ENCODE assay signal across 24 cellular contexts in genomic region chr2:21036708-21037670, GRCh38. TPM values are rescaled to one million over a fixed set of nuclear protein-coding genes. Genes with fewer than 3 reads are reported as not detected.
"Had no signal": no experiment of that assay in that cellular context is flagged by ENCODE, and none has a peak within 500 bp of the region (broad histone marks: within the 10 kb centered on the region; RNA-seq: fewer than 3 reads in every experiment).

No MANE protein-coding gene starts in this region.

- H3K27me3 ChIP-seq: Peyer's patch, SJSA1 had no signal

- H3K27ac Mint-ChIP-seq: activated CD8-positive, alpha-beta T cell treated with anti-CD3 and anti-CD28 coated beads for 36 hours; activated naive CD4-positive, alpha-beta T cell treated with anti-CD3 and anti-CD28 coated beads, Interleukin-2, amount 10 ng/mL, durations not matched to agents 7 days and 5 days; activated naive CD8-positive, alpha-beta T cell treated with anti-CD3 and anti-CD28 coated beads for 36 hours; activated T-cell treated with anti-CD3 and anti-CD28 coated beads, Interleukin-2, amount 50 U/mL, for 72 hours; activated T-helper 2 cell treated with anti-CD3 and anti-CD28 coated beads, Interferon-gamma antibody, Interleukin-2, Interleukin-4, amounts not matched to agents 10 μg/mL and 5 μg/mL and 100 μg/mL, durations not matched to agents 14 hours and 24 hours and 36 hours; T-helper 1 cell treated with Interleukin-12 subunit alpha and Interleukin-12 subunit beta and Interleukin-4 antibody, amounts not matched to agents 30 μg/mL and 1 μg/mL, for 36 hours had no signal

- H3K36me3 Mint-ChIP-seq: activated naive CD4-positive, alpha-beta T cell treated with anti-CD3 and anti-CD28 coated beads, Interleukin-2, amount 10 ng/mL, durations not matched to agents 7 days and 5 days; activated naive CD8-positive, alpha-beta T cell treated with anti-CD3 and anti-CD28 coated beads for 36 hours had no signal

- H3K36me3 ChIP-seq: SJSA1 had no signal

- H3K27me3 Mint-ChIP-seq: activated naive CD4-positive, alpha-beta T cell treated with anti-CD3 and anti-CD28 coated beads, Interleukin-2, amount 10 ng/mL, durations not matched to agents 7 days and 5 days had no signal

- DNase-seq: activated CD4-positive, alpha-beta T cell treated with anti-CD3 and anti-CD28 coated beads for 4 hours; activated CD8-positive, alpha-beta memory T cell treated with anti-CD3 and anti-CD28 coated beads, Interleukin-2, amount 50 U/mL, for 4 hours; activated CD8-positive, alpha-beta T cell treated with anti-CD3 and anti-CD28 coated beads for 36 hours; activated gamma-delta T cell treated with Interleukin-2 at 50 U/mL for 16 hours; activated naive CD4-positive, alpha-beta T cell treated with anti-CD3 and anti-CD28 coated beads, Interleukin-2, amount 10 ng/mL, durations not matched to agents 7 days and 5 days; activated naive CD8-positive, alpha-beta T cell treated with anti-CD3 and anti-CD28 coated beads for 36 hours; activated T-cell treated with anti-CD3 and anti-CD28 coated beads, Interleukin-2, amount 50 U/mL, for 72 hours; MM.1S; NCI-H1105; NCI-H1436; NCI-H1694 treated with DMSO at 0.1 percent for 48 hours; NCI-H2029 treated with DMSO at 0.1 percent for 48 hours; NCI-H345; NCI-H510A; NCI-H69; NK-92 treated with Interleukin-12 subunit alpha and Interleukin-12 subunit beta, amount 100 ng/mL, for 24 hours; OCI-M1; Peyer's patch; SHP77 had no signal

- H3K4me3 ChIP-seq: Peyer's patch, SJSA1 had no signal

- H3K4me3 Mint-ChIP-seq: activated CD8-positive, alpha-beta T cell treated with anti-CD3 and anti-CD28 coated beads for 36 hours; activated naive CD4-positive, alpha-beta T cell treated with anti-CD3 and anti-CD28 coated beads, Interleukin-2, amount 10 ng/mL, durations not matched to agents 7 days and 5 days; activated naive CD8-positive, alpha-beta T cell treated with anti-CD3 and anti-CD28 coated beads for 36 hours; activated T-cell treated with anti-CD3 and anti-CD28 coated beads, Interleukin-2, amount 50 U/mL, for 72 hours; T-helper 1 cell treated with Interleukin-12 subunit alpha and Interleukin-12 subunit beta and Interleukin-4 antibody, amounts not matched to agents 30 μg/mL and 1 μg/mL, for 36 hours had no signal

- H3K27ac ChIP-seq: Peyer's patch, RWPE1, SJSA1 had no signal

- H3K4me1 Mint-ChIP-seq: activated naive CD4-positive, alpha-beta T cell treated with anti-CD3 and anti-CD28 coated beads, Interleukin-2, amount 10 ng/mL, durations not matched to agents 7 days and 5 days; activated naive CD8-positive, alpha-beta T cell treated with anti-CD3 and anti-CD28 coated beads for 36 hours had no signal

- H3K9me3 Mint-ChIP-seq: activated CD8-positive, alpha-beta T cell treated with anti-CD3 and anti-CD28 coated beads for 36 hours; activated naive CD4-positive, alpha-beta T cell treated with anti-CD3 and anti-CD28 coated beads, Interleukin-2, amount 10 ng/mL, durations not matched to agents 7 days and 5 days; activated naive CD8-positive, alpha-beta T cell treated with anti-CD3 and anti-CD28 coated beads for 36 hours; activated T-cell treated with anti-CD3 and anti-CD28 coated beads, Interleukin-2, amount 50 U/mL, for 72 hours; activated T-helper 2 cell treated with anti-CD3 and anti-CD28 coated beads, Interferon-gamma antibody, Interleukin-2, Interleukin-4, amounts not matched to agents 10 μg/mL and 5 μg/mL and 100 μg/mL, durations not matched to agents 14 hours and 24 hours and 36 hours; T-helper 1 cell treated with Interleukin-12 subunit alpha and Interleukin-12 subunit beta and Interleukin-4 antibody, amounts not matched to agents 30 μg/mL and 1 μg/mL, for 36 hours had no signal

- ATAC-seq: activated CD4-positive, CD25-positive, alpha-beta regulatory T cell treated with anti-CD3 and anti-CD28 coated beads, Interleukin-2, amount 50 U/mL, for 24 hours; activated CD8-positive, alpha-beta T cell treated with anti-CD3 and anti-CD28 coated beads for 36 hours; activated T-cell treated with anti-CD3 and anti-CD28 coated beads, Interleukin-2, amount 50 U/mL, for 72 hours had no signal

- H3K9me3 ChIP-seq: Peyer's patch, SJSA1 had no signal

RNA-seq across cellular contexts. Expression of gene APOB, which starts 6.9 kb away (rescaled TPM):
- total RNA-seq: activated CD8-positive, alpha-beta T cell treated with anti-CD3 and anti-CD28 coated beads for 36 hours; activated naive CD8-positive, alpha-beta T cell treated with anti-CD3 and anti-CD28 coated beads for 36 hours; activated T-cell treated with anti-CD3 and anti-CD28 coated beads, Interleukin-2, amount 50 U/mL, for 72 hours; activated T-helper 2 cell treated with anti-CD3 and anti-CD28 coated beads, Interferon-gamma antibody, Interleukin-2, Interleukin-4, amounts not matched to agents 10 μg/mL and 5 μg/mL and 100 μg/mL, durations not matched to agents 14 hours and 24 hours and 36 hours; SJSA1 had no signal
